20 cellular contexts compared by ENCODE assay signal in the genomic region with DNA sequence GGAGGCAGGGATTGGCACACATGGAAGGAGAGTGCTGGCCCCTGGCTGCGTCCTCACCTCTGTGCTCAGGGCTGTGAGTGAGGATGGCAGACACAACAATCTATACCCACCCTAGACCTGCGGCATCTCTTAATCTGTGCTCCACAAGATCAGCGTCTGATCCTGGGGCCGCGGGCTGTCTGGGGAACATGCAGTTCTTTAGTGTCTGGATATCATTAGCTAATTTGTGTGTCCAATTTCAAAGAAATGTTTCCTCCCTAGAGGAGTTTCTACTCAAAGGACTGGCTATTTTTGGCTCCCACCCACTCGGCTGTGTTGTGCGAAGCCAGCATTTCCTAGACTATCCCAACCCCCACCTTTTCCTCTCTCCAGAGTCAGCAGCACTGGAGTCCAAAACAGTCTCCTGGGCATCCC.
DNase-seq lines count a peak whose midpoint lies in the region; ATAC-seq, FAIRE-seq and TF ChIP-seq lines count a peak whose summit lies in the region.
"Had no signal": no experiment of that assay in that cellular context is flagged by ENCODE, and none has a peak within 500 bp of the region (broad histone marks: within the 10 kb centered on the region; RNA-seq: fewer than 3 reads in every experiment).

No MANE protein-coding gene starts in this region.

- POLR2A ChIA-PET in PC-3 (lab: Charles Lee; ENCODE audit: unreplicated experiment) = no interaction called here

- no peaks in the 10 kb centered on the region for H3K9me3 ChIP-seq in adrenal gland (replicated peaks in 1 of 3)
- H3K9me3 ChIP-seq in kidney (ENCODE audit: control insufficient read depth in 1 of 2, low read length in 2 of 2) = no peaks in the 10 kb centered on the region
- H3K9me3 ChIP-seq in uterus = no peaks in the 10 kb centered on the region
- H3K9me3 ChIP-seq in PC-3 (ENCODE audit: low read length) = no peaks in the 10 kb centered on the region
- H3K9me3 ChIP-seq: BE2C, Caco-2, upper lobe of right lung had no signal

- peak overlapping the region in 1 of 5 donors; percentile 17 for H3K27ac ChIP-seq in adrenal gland
- H3K27ac ChIP-seq in kidney (ENCODE audit: low read depth in 2 of 2, low read length in 2 of 2) = no peak overlapping the region
- H3K27ac ChIP-seq in uterus = no peak overlapping the region
- no peak overlapping the region for H3K27ac ChIP-seq in PC-3 (ENCODE audit: low read length)
- H3K27ac ChIP-seq: upper lobe of right lung, VCaP had no signal

- H3K9me2 ChIP-seq in PC-3 (replicated peaks; ENCODE audit: low read length) = no peaks in the 10 kb centered on the region

- no peak overlapping the region for H2AFZ ChIP-seq in PC-3 (ENCODE audit: low read length)

- ATAC-seq in PC-3 = no peak
- ATAC-seq in HG03460 (IDR thresholded peaks at IDR 0.05; ENCODE audit: unreplicated experiment) = no peak
- ATAC-seq: naive thymus-derived CD8-positive, alpha-beta T cell; upper lobe of right lung had no signal

- no peak for FAIRE-seq in kidney (lab: Jason Lieb, UNC)

- no peak for TF ChIP-seq CTCF in adrenal gland (IDR thresholded peaks at IDR 0.05)
- TF ChIP-seq CTCF in fibroblast of the aortic adventitia (IDR thresholded peaks at IDR 0.05; ENCODE audit: insufficient read depth, low read length) = no peak
- no peak for TF ChIP-seq CTCF in kidney (IDR thresholded peaks at IDR 0.05; ENCODE audit: borderline replicate concordance, extremely low read depth, insufficient read depth)
- no peak for TF ChIP-seq CTCF in uterus (IDR thresholded peaks at IDR 0.05)
- TF ChIP-seq CTCF in PC-3 (conservative IDR thresholded peaks at IDR 0.05; ENCODE audit: low read depth, low read length) = no peak

- BruUV-seq in PC-3 (replicated peaks; lab: Mats Ljungman, UMichigan) = no TSS peak

- no peaks in the 10 kb centered on the region for H3F3A ChIP-seq in PC-3 (ENCODE audit: low read length, unreplicated experiment)

- H3K4me1 ChIP-seq in adrenal gland (replicated peaks in 1 of 2) (no peaks in the 10 kb centered on the region), kidney (ENCODE audit: control insufficient read depth in 1 of 2, insufficient read depth in 1 of 2, low read depth in 1 of 2, low read length in 2 of 2) (no peaks in the 10 kb centered on the region), uterus (no peaks in the 10 kb centered on the region), PC-3 (ENCODE audit: insufficient read depth, low read length) (no peaks in the 10 kb centered on the region; the same call in 1 of the 2 replicates)
- H3K4me1 ChIP-seq: BE2C, upper lobe of right lung had no signal

- H3K36me3 ChIP-seq in adrenal gland (replicated peaks in 1 of 2) (no peaks in the 10 kb centered on the region), kidney (ENCODE audit: control insufficient read depth in 1 of 2, insufficient read depth in 2 of 2, low read length in 2 of 2) (no peaks in the 10 kb centered on the region), uterus (no peaks in the 10 kb centered on the region), PC-3 (ENCODE audit: low read depth, low read length) (no peaks in the 10 kb centered on the region)
- H3K36me3 ChIP-seq: BE2C, upper lobe of right lung had no signal

- no peaks in the 10 kb centered on the region for H4K20me1 ChIP-seq in PC-3 (ENCODE audit: low read length)

- no peak overlapping the region for H3K9ac ChIP-seq in kidney (ENCODE audit: low read length in 2 of 2)
- no peak overlapping the region for H3K9ac ChIP-seq in PC-3 (ENCODE audit: low read length)

- intact Hi-C loops in adrenal gland (cut with DNase I) = no loop called here
- intact Hi-C loops in kidney (cut with DNase I) = no loop called here
- intact Hi-C loops in uterus (cut with DNase I; ENCODE audit: low total_unique reads) = no loop called here
- intact Hi-C loops in PC-3 (cut with micrococcal nuclease) = no loop called here

- 43 to 51% (median 48%) methylated on average over 6 to 7 of the region's 7 CpGs for WGBS in adrenal gland, 4 donors

- H3K79me2 ChIP-seq in PC-3 (ENCODE audit: low read length) = no peaks in the 10 kb centered on the region

- no peak overlapping the region for H3K4me3 ChIP-seq in adrenal gland
- H3K4me3 ChIP-seq in fibroblast of the aortic adventitia (ENCODE audit: low read depth, low read length) = no peak overlapping the region
- no peak overlapping the region for H3K4me3 ChIP-seq in kidney (ENCODE audit: low read length in 2 of 2)
- no peak overlapping the region for H3K4me3 ChIP-seq in uterus
- no peak overlapping the region for H3K4me3 ChIP-seq in PC-3 (ENCODE audit: low read length)
- H3K4me3 ChIP-seq: upper lobe of right lung had no signal

- CTCF ChIA-PET in PC-3 (lab: Charles Lee) = no interaction called here

- TF ChIP-seq POLR2A in adrenal gland (IDR thresholded peaks at IDR 0.05) (no peak), uterus (IDR thresholded peaks at IDR 0.05) (no peak)

- H3K27me3 ChIP-seq in adrenal gland (no peaks in the 10 kb centered on the region), uterus (no peaks in the 10 kb centered on the region), PC-3 (ENCODE audit: low read length) (no peaks in the 10 kb centered on the region)
- H3K27me3 ChIP-seq: BE2C, upper lobe of right lung had no signal

- H3K4me2 ChIP-seq in PC-3 (ENCODE audit: low read length) = no peak overlapping the region

- peak in 5 of 7 donors; percentile 6 to 82 (median 21) for DNase-seq in adrenal gland
- peak; percentile 59 for DNase-seq in fibroblast of the aortic adventitia (ENCODE audit: low read depth)
- DNase-seq in kidney = peak; percentile 78
- DNase-seq in uterus = peak; percentile 28 to 31
- DNase-seq in NCI-H1694 treated with DMSO at 0.1 percent for 48 hours (lab: John Stamatoyannopoulos, UW) = no peak
- DNase-seq in PC-3 = no peak
- no peak for DNase-seq in activated CD8-positive, alpha-beta memory T cell treated with anti-CD3 and anti-CD28 coated beads for 24 hours
- DNase-seq: activated naive CD4-positive, alpha-beta T cell treated with anti-CD3 and anti-CD28 coated beads for 36 hours; BE2C; Caco-2; glutamatergic neuron; immature natural killer cell; naive thymus-derived CD8-positive, alpha-beta T cell; NCI-H1092; NCI-H510A; stimulated activated CD4-positive, alpha-beta T cell treated with anti-CD3 and anti-CD28 coated beads, Interleukin-1b, Interleukin-23, amount 100 ng/mL, for 48 hours; stimulated activated naive CD4-positive, alpha-beta T cell treated with Interleukin-2 at 50 U/mL for 16 hours; upper lobe of right lung had no signal

Comparison
In these comparisons a context has a peak if more than half of its experiments do, and no peak if none do; other contexts are left out.
1. DNase-seq: peak in adrenal gland (5 of 7), fibroblast of the aortic adventitia (single experiment), kidney (single experiment) and uterus (2 of 2); none in NCI-H1694 treated with DMSO at 0.1 percent for 48 hours (single experiment), PC-3 (single experiment) and activated CD8-positive, alpha-beta memory T cell treated with anti-CD3 and anti-CD28 coated beads for 24 hours (single experiment).